26 cellular contexts compared by ENCODE assay signal in genomic region chr6:83168556-83168955, GRCh38.
"Had no signal": no experiment of that assay in that cellular context is flagged by ENCODE, and none has a peak within 500 bp of the region (broad histone marks: within the 10 kb centered on the region; RNA-seq: fewer than 3 reads in every experiment).

No MANE protein-coding gene starts in this region.

- H3K9me3 Mint-ChIP-seq: activated CD4-positive, alpha-beta memory T cell treated with anti-CD3 and anti-CD28 coated beads for 36 hours; activated CD4-positive, alpha-beta T cell treated with anti-CD3 and anti-CD28 coated beads, Interleukin-2, amount 10 ng/mL, durations not matched to agents 24 days and 14 days; brain; effector memory CD8-positive, alpha-beta T cell; natural killer cell treated with Interleukin-12 subunit alpha and Interleukin-12 subunit beta and Interleukin-15 and Interleukin-18, amount 100 ng/mL, for 72 hours; type B pancreatic cell had no signal

- H3K27ac ChIP-seq: esophagus squamous epithelium, left ventricle myocardium inferior, spleen, thoracic aorta, uterus had no signal

- H3K27me3 Mint-ChIP-seq: activated CD4-positive, alpha-beta memory T cell treated with anti-CD3 and anti-CD28 coated beads for 36 hours; activated CD4-positive, alpha-beta T cell treated with anti-CD3 and anti-CD28 coated beads, Interleukin-2, amount 10 ng/mL, durations not matched to agents 24 days and 14 days; activated naive CD8-positive, alpha-beta T cell; brain; effector memory CD8-positive, alpha-beta T cell; natural killer cell treated with Interleukin-12 subunit alpha and Interleukin-12 subunit beta and Interleukin-15 and Interleukin-18, amount 100 ng/mL, for 72 hours; type B pancreatic cell had no signal

- DNase-seq: activated CD4-positive, alpha-beta memory T cell treated with anti-CD3 and anti-CD28 coated beads for 36 hours; activated CD4-positive, alpha-beta T cell treated with anti-CD3 and anti-CD28 coated beads, Interleukin-2, amount 10 ng/mL, durations not matched to agents 24 days and 14 days; activated CD4-positive, CD25-positive, alpha-beta regulatory T cell treated with anti-CD3 and anti-CD28 coated beads, Interleukin-2, amount 50 U/mL, for 72 hours; activated CD8-positive, alpha-beta memory T cell treated with anti-CD3 and anti-CD28 coated beads, Interleukin-2, amount 50 U/mL, for 4 hours; activated effector memory CD4-positive, alpha-beta T cell treated with Interleukin-2 at 50 U/mL for 16 hours; activated naive CD4-positive, alpha-beta T cell treated with Interleukin-2 at 50 U/mL for 16 hours; activated T-cell treated with anti-CD3 and anti-CD28 coated beads, Interleukin-2, amount 50 U/mL, for 1 hour; cortex of kidney; effector memory CD8-positive, alpha-beta T cell; esophagus squamous epithelium; kidney glomerular epithelial cell; left ventricle myocardium inferior; mucosa of descending colon; posterior cingulate gyrus; right cardiac atrium; spleen; stimulated activated naive CD4-positive, alpha-beta T cell treated with Interleukin-2 at 50 U/mL for 16 hours; T-helper 2 cell; uterus had no signal

- H3K36me3 ChIP-seq: uterus had no signal

- H3K9me3 ChIP-seq: ascending aorta, esophagus squamous epithelium, left ventricle myocardium inferior, mucosa of descending colon, spleen, thoracic aorta, uterus had no signal

- H3K27ac Mint-ChIP-seq: activated CD4-positive, alpha-beta memory T cell treated with anti-CD3 and anti-CD28 coated beads for 36 hours; activated CD4-positive, alpha-beta T cell treated with anti-CD3 and anti-CD28 coated beads, Interleukin-2, amount 10 ng/mL, durations not matched to agents 24 days and 14 days; activated naive CD8-positive, alpha-beta T cell; natural killer cell treated with Interleukin-12 subunit alpha and Interleukin-12 subunit beta and Interleukin-15 and Interleukin-18, amount 100 ng/mL, for 72 hours; type B pancreatic cell had no signal

- H3K4me3 Mint-ChIP-seq: activated CD4-positive, alpha-beta memory T cell treated with anti-CD3 and anti-CD28 coated beads for 36 hours; activated CD4-positive, alpha-beta T cell treated with anti-CD3 and anti-CD28 coated beads, Interleukin-2, amount 10 ng/mL, durations not matched to agents 24 days and 14 days; activated naive CD8-positive, alpha-beta T cell; brain; effector memory CD8-positive, alpha-beta T cell; natural killer cell treated with Interleukin-12 subunit alpha and Interleukin-12 subunit beta and Interleukin-15 and Interleukin-18, amount 100 ng/mL, for 72 hours; type B pancreatic cell had no signal

- H3K4me1 ChIP-seq: ascending aorta, left ventricle myocardium inferior, spleen, uterus had no signal

- H3K4me3 ChIP-seq: ascending aorta, esophagus squamous epithelium, left ventricle myocardium inferior, lung, mucosa of descending colon, spleen, thoracic aorta, uterus had no signal

- ATAC-seq: effector memory CD8-positive, alpha-beta T cell; mucosa of descending colon; natural killer cell treated with Interleukin-12 subunit alpha and Interleukin-12 subunit beta and Interleukin-15 and Interleukin-18, amount 100 ng/mL, for 72 hours; right cardiac atrium had no signal

- H3K27me3 ChIP-seq: ascending aorta, esophagus squamous epithelium, spleen, uterus had no signal
